9 cellular contexts compared by ENCODE assay signal in genomic region chr2:69816923-69817542, GRCh38. TPM values are rescaled to one million over a fixed set of nuclear protein-coding genes. Genes with fewer than 3 reads are reported as not detected.
DNase-seq lines count a peak whose midpoint lies in the region; ATAC-seq and TF ChIP-seq lines count a peak whose summit lies in the region.
"Had no signal": no experiment of that assay in that cellular context is flagged by ENCODE, and none has a peak within 500 bp of the region (broad histone marks: within the 10 kb centered on the region; RNA-seq: fewer than 3 reads in every experiment).

No MANE protein-coding gene starts in this region.

- H3K4ac ChIP-seq in mesendoderm (ENCODE audit: low read depth, low read length), result no peak overlapping the region

- H3K27ac Mint-ChIP-seq in activated CD4-positive, alpha-beta memory T cell treated with anti-CD3 and anti-CD28 coated beads for 36 hours, result no peak overlapping the region
- H3K27ac Mint-ChIP-seq: dendritic cell treated with granulocyte-macrophage colony-stimulating factor and Interleukin-4, amounts not matched to agents 40 ng/mL and 50 ng/mL, for 4 days had no signal

- WGBS in mesendoderm (ENCODE audit: extremely low coverage, insufficient coverage, low lambda C conversion rate), result no CpG with 5 or more reads among the region's 3 CpGs

- CTCF ChIA-PET in activated CD4-positive, alpha-beta memory T cell treated with anti-CD3 and anti-CD28 coated beads for 36 hours (lab: Charles Lee), result interaction anchor here (0.6 to 9.2 kb wide), 35 partner anchors 10 to 410 kb away, joined by 3 to 387 read pairs (median 5); partner anchors contain the start of genes AAK1, ANXA4 and GMCL1

- intact Hi-C loops in activated CD4-positive, alpha-beta memory T cell treated with anti-CD3 and anti-CD28 coated beads for 36 hours (cut with micrococcal nuclease), result loop anchor here (1.0 to 5.0 kb wide), 4 partner anchors 55 to 260 kb away; partner anchors contain the start of gene ANXA4

- ATAC-seq in HG02938 (IDR thresholded peaks at IDR 0.05; ENCODE audit: unreplicated experiment), result no peak

- peaks cover 4% of the 10 kb centered on the region for H3K4me1 Mint-ChIP-seq in activated CD4-positive, alpha-beta memory T cell treated with anti-CD3 and anti-CD28 coated beads for 36 hours (ENCODE audit: low read depth)

- no peak overlapping the region for H3K4me3 Mint-ChIP-seq in activated CD4-positive, alpha-beta memory T cell treated with anti-CD3 and anti-CD28 coated beads for 36 hours
- H3K4me3 Mint-ChIP-seq: dendritic cell treated with granulocyte-macrophage colony-stimulating factor and Interleukin-4, amounts not matched to agents 40 ng/mL and 50 ng/mL, for 4 days had no signal

- peak; percentile 74 for TF ChIP-seq CTCF in HL-60 (IDR thresholded peaks at IDR 0.05; ENCODE audit: insufficient read depth, low read length)

- no peaks in the 10 kb centered on the region for H3K4me1 ChIP-seq in mesendoderm (ENCODE audit: control insufficient read depth, low read depth, low read length)

- no peak overlapping the region for H3K4me2 ChIP-seq in mesendoderm (ENCODE audit: low read length)

- H3K4me3 ChIP-seq in HL-60 (replicated peaks; ENCODE audit: insufficient read depth, low read length) (no peak overlapping the region), mesendoderm (ENCODE audit: low read length) (no peak overlapping the region)

- H3K18ac ChIP-seq in mesendoderm (ENCODE audit: low read length), result no peak overlapping the region

- POLR2A ChIA-PET in activated CD4-positive, alpha-beta memory T cell treated with anti-CD3 and anti-CD28 coated beads for 36 hours (lab: Charles Lee), result interaction anchor here (1.3 kb wide), 1 partner anchor 92 kb away, joined by 4 read pairs; no protein-coding TSS in a partner anchor

- no peak overlapping the region for H2BK5ac ChIP-seq in mesendoderm (ENCODE audit: low read length)

- H3K79me2 ChIP-seq in mesendoderm (ENCODE audit: control insufficient read depth, insufficient read depth, low read length), result no peaks in the 10 kb centered on the region

- H3K79me1 ChIP-seq in mesendoderm (ENCODE audit: low read length), result no peaks in the 10 kb centered on the region

- no peak overlapping the region for H4K5ac ChIP-seq in mesendoderm (ENCODE audit: low read length)

- H3K27me3 Mint-ChIP-seq in activated CD4-positive, alpha-beta memory T cell treated with anti-CD3 and anti-CD28 coated beads for 36 hours, result no peaks in the 10 kb centered on the region
- H3K27me3 Mint-ChIP-seq: dendritic cell treated with granulocyte-macrophage colony-stimulating factor and Interleukin-4, amounts not matched to agents 40 ng/mL and 50 ng/mL, for 4 days had no signal

- no peak overlapping the region for H2BK120ac ChIP-seq in mesendoderm (ENCODE audit: low read depth, low read length)

- H3K56ac ChIP-seq in mesendoderm (ENCODE audit: low read length), result no peak overlapping the region

- H3K27ac ChIP-seq in HL-60 (replicated peaks) (no peak overlapping the region), mesendoderm (ENCODE audit: low read depth, low read length) (no peak overlapping the region)

- H3K36me3 Mint-ChIP-seq in activated CD4-positive, alpha-beta memory T cell treated with anti-CD3 and anti-CD28 coated beads for 36 hours, result peaks cover 3% of the 10 kb centered on the region

- H3K36me3 ChIP-seq in mesendoderm (ENCODE audit: control insufficient read depth, insufficient read depth, low read length), result no peaks in the 10 kb centered on the region

- peak; percentile 43 for DNase-seq in DMS79 (lab: John Stamatoyannopoulos, UW)
- DNase-seq in HL-60 (ENCODE audit: low read depth in 1 of 2, low spot score in 1 of 2), result peak; percentile 44 to 87
- DNase-seq in NCI-H82 treated with DMSO at 0.1 percent for 48 hours (lab: John Stamatoyannopoulos, UW; ENCODE audit: unreplicated experiment), result peak; percentile 84
- DNase-seq in activated CD4-positive, alpha-beta memory T cell treated with anti-CD3 and anti-CD28 coated beads for 36 hours, result peak; percentile 81
- DNase-seq in effector CD8-positive, alpha-beta T cell (lab: John Stamatoyannopoulos, UW), result peak; percentile 61
- DNase-seq in mesendoderm, result peak; percentile 91
- peak; percentile 18 to 46 for DNase-seq in stimulated activated CD8-positive, alpha-beta memory T cell treated with anti-CD3 and anti-CD28 coated beads, Interleukin-2, amount 100 ng/mL, for 48 hours (ENCODE audit: low read depth in 2 of 2)

- no peak overlapping the region for H3K23ac ChIP-seq in mesendoderm (ENCODE audit: low read length)

- no peak overlapping the region for H2AK5ac ChIP-seq in mesendoderm (ENCODE audit: low read length)

- H2BK15ac ChIP-seq in mesendoderm (replicated peaks; ENCODE audit: low read depth), result no peak overlapping the region

- no peaks in the 10 kb centered on the region for H3K9me3 Mint-ChIP-seq in activated CD4-positive, alpha-beta memory T cell treated with anti-CD3 and anti-CD28 coated beads for 36 hours
- H3K9me3 Mint-ChIP-seq: dendritic cell treated with granulocyte-macrophage colony-stimulating factor and Interleukin-4, amounts not matched to agents 40 ng/mL and 50 ng/mL, for 4 days had no signal

- H3K9ac ChIP-seq in mesendoderm (ENCODE audit: low read length), result no peak overlapping the region

- no peak overlapping the region for H4K8ac ChIP-seq in mesendoderm (ENCODE audit: low read depth, low read length)

- H3K27me3 ChIP-seq in HL-60 (ENCODE audit: insufficient read depth, poor library complexity, severe bottlenecking) (no peaks in the 10 kb centered on the region), mesendoderm (ENCODE audit: insufficient read depth, low read length, poor library complexity) (no peaks in the 10 kb centered on the region)

RNA-seq across cellular contexts. Expression of gene GMCL1, which starts 12.4 kb away (rescaled TPM):
- total RNA-seq in activated CD4-positive, alpha-beta memory T cell treated with anti-CD3 and anti-CD28 coated beads for 36 hours, result 10 to 100 TPM; 20.6 to 22.1 TPM
- 14.3 TPM for polyA plus RNA-seq in mesendoderm (2013, experiment 1 of 2)
- polyA plus RNA-seq in mesendoderm (2013, experiment 2 of 2), result 13.2 TPM

Comparison
In these comparisons a context has a peak if more than half of its experiments do, and no peak if none do; other contexts are left out.
1. DNase-seq: peak in every context shown above with its lines; median percentile 91 in mesendoderm; 84 in NCI-H82 treated with DMSO at 0.1 percent for 48 hours; 81 in activated CD4-positive, alpha-beta memory T cell treated with anti-CD3 and anti-CD28 coated beads for 36 hours; 66 in HL-60; 61 in effector CD8-positive, alpha-beta T cell; 43 in DMS79; 32 in stimulated activated CD8-positive, alpha-beta memory T cell treated with anti-CD3 and anti-CD28 coated beads, Interleukin-2, amount 100 ng/mL, for 48 hours.